ENCODE assay signal across 32 cellular contexts in the genomic region with DNA sequence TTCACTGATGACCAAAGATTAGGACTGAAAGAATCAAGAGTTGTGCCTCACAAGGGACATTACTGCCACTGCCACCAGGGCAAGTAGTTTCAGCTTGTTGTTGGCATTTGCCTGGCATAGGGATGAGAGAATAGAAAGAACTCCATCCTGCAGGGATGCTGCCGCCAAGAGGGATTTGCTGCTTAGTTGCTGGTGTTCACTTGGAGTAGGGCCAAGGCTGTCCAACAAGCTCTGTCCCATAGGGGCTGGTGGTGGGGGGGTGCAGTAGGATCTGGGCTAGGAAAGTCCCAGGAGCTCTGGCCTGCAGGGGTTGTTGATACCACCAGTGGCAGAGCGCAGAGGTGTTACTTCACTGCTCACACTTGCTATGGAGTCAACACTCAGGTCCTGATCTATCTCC.
"Had no signal": no experiment of that assay in that cellular context is flagged by ENCODE, and none has a peak within 500 bp of the region (broad histone marks: within the 10 kb centered on the region; RNA-seq: fewer than 3 reads in every experiment).

No MANE protein-coding gene starts in this region.

- H3K9me3 ChIP-seq: body of pancreas, breast epithelium, SJCRH30 had no signal

- H3K36me3 ChIP-seq: adrenal gland, breast epithelium, SJCRH30, WERI-Rb-1 had no signal

- H3K4me1 ChIP-seq: adrenal gland, body of pancreas, breast epithelium, SJCRH30 had no signal

- H3K27ac ChIP-seq: adrenal gland, body of pancreas, breast epithelium, RWPE1, SJCRH30, SK-N-MC, WERI-Rb-1 had no signal

- DNase-seq: activated CD4-positive, alpha-beta T cell treated with anti-CD3 and anti-CD28 coated beads for 1 hour; activated CD4-positive, alpha-beta T cell treated with anti-CD3 and anti-CD28 coated beads for 48 hours; activated CD4-positive, CD25-positive, alpha-beta regulatory T cell; activated CD8-positive, alpha-beta T cell treated with anti-CD3 and anti-CD28 coated beads for 36 hours; activated gamma-delta T cell treated with Interleukin-2 at 50 U/mL for 16 hours; activated naive CD4-positive, alpha-beta T cell treated with anti-CD3 and anti-CD28 coated beads for 36 hours; activated T-cell treated with anti-CD3 and anti-CD28 coated beads for 4 hours; activated T-cell treated with anti-CD3 and anti-CD28 coated beads, Interleukin-2, amount 50 U/mL, for 4 hours; body of pancreas; NCI-H1092 treated with DMSO at 0.1 percent for 48 hours; NCI-H1417; NCI-H146; NCI-H187; NCI-H2029 treated with DMSO at 0.1 percent for 48 hours; NCI-H2107; NCI-H2171; NCI-H510A; NCI-H526; NCI-H748 treated with DMSO at 0.1 percent for 48 hours; NK-92 treated with Interleukin-12 subunit alpha and Interleukin-12 subunit beta, amount 100 ng/mL, for 24 hours; PC-3; SHP77; SJCRH30; T1000; WERI-Rb-1 had no signal

- FAIRE-seq: astrocyte, K562, RCC 7860 had no signal

- H3K4me3 ChIP-seq: adrenal gland, body of pancreas, breast epithelium, K562, SJCRH30, SK-N-MC had no signal
